In the genomic region with DNA sequence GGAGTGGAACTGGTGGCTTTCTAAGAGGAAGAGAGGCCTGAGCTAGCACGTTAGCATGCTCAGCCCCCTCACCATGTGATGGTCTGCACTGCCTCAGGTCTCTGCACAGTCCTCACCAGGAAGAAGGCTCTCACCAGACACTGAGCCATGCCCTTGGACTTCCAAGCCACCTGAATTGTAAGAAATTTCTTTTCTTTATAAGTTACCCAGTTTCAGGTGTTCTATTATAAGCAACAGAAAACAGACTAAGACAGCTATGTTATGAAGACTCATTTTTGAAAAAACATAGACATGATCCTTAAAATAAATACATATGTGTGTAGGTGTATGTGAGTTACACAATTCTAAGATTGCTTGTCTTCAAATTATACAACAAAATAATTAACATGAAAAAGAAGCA, we compare ENCODE assay signal across 12 cellular contexts.
DNase-seq lines count a peak whose midpoint lies in the region; ATAC-seq and TF ChIP-seq lines count a peak whose summit lies in the region.
"Had no signal": no experiment of that assay in that cellular context is flagged by ENCODE, and none has a peak within 500 bp of the region (broad histone marks: within the 10 kb centered on the region; RNA-seq: fewer than 3 reads in every experiment).

No MANE protein-coding gene starts in this region.

- H3K4me1 Mint-ChIP-seq in activated CD8-positive, alpha-beta T cell treated with anti-CD3 and anti-CD28 coated beads for 36 hours (ENCODE audit: low read depth), result peaks cover 10% of the 10 kb centered on the region
- H3K4me1 Mint-ChIP-seq: central memory CD8-positive, alpha-beta T cell had no signal

- peak; percentile 70 for ATAC-seq in GM18909 (IDR thresholded peaks at IDR 0.05; ENCODE audit: poor library complexity, unreplicated experiment)
- ATAC-seq in GM21423 (IDR thresholded peaks at IDR 0.05; ENCODE audit: unreplicated experiment), result peak; percentile 44
- peak; percentile 50 for ATAC-seq in HG03045 (IDR thresholded peaks at IDR 0.05; ENCODE audit: unreplicated experiment)
- peak; percentile 25 for ATAC-seq in activated CD8-positive, alpha-beta T cell treated with anti-CD3 and anti-CD28 coated beads for 36 hours
- no peak for ATAC-seq in left ventricle myocardium superior

- H3K9me3 ChIP-seq in ascending aorta, result no peaks in the 10 kb centered on the region

- no peak overlapping the region for H3K27ac ChIP-seq in ascending aorta

- CTCF ChIA-PET in activated CD8-positive, alpha-beta T cell treated with anti-CD3 and anti-CD28 coated beads for 36 hours (lab: Charles Lee), result interaction anchor here (1.2 to 1.7 kb wide), 2 partner anchors 8 to 13 kb away, joined by 4 read pairs; no protein-coding TSS in a partner anchor

- no peak for DNase-seq in activated CD8-positive, alpha-beta T cell treated with anti-CD3 and anti-CD28 coated beads for 36 hours
- DNase-seq in left ventricle myocardium superior (no peak), A172 (ENCODE audit: low spot score) (no peak), ascending aorta (ENCODE audit: low spot score in 2 of 2) (no peak), SKM-1 (lab: John Stamatoyannopoulos, UW; ENCODE audit: unreplicated experiment) (no peak)
- DNase-seq: activated CD8-positive, alpha-beta memory T cell treated with anti-CD3 and anti-CD28 coated beads, Interleukin-2, amount 50 U/mL, for 4 hours; foreskin melanocyte; NCI-H510A treated with DMSO at 0.1 percent for 48 hours had no signal

- TF ChIP-seq CTCF in activated CD8-positive, alpha-beta T cell treated with anti-CD3 and anti-CD28 coated beads for 36 hours (IDR thresholded peaks at IDR 0.05), result no peak
- no peak for TF ChIP-seq CTCF in ascending aorta (IDR thresholded peaks at IDR 0.05)

- H3K9me3 Mint-ChIP-seq in activated CD8-positive, alpha-beta T cell treated with anti-CD3 and anti-CD28 coated beads for 36 hours, result no peaks in the 10 kb centered on the region
- H3K9me3 Mint-ChIP-seq: central memory CD8-positive, alpha-beta T cell had no signal

- POLR2A ChIA-PET in activated CD8-positive, alpha-beta T cell treated with anti-CD3 and anti-CD28 coated beads for 36 hours (lab: Charles Lee), result no interaction called here

- intact Hi-C loops in activated CD8-positive, alpha-beta T cell treated with anti-CD3 and anti-CD28 coated beads for 36 hours (cut with micrococcal nuclease), result no loop called here
- intact Hi-C loops in left ventricle myocardium superior (cut with micrococcal nuclease) (no loop called here), ascending aorta (cut with DNase I) (no loop called here)

- no peaks in the 10 kb centered on the region for H3K36me3 Mint-ChIP-seq in activated CD8-positive, alpha-beta T cell treated with anti-CD3 and anti-CD28 coated beads for 36 hours (ENCODE audit: low read depth)

- H3K27me3 Mint-ChIP-seq in activated CD8-positive, alpha-beta T cell treated with anti-CD3 and anti-CD28 coated beads for 36 hours, result peaks cover 15% of the 10 kb centered on the region

- H3K27ac Mint-ChIP-seq in activated CD8-positive, alpha-beta T cell treated with anti-CD3 and anti-CD28 coated beads for 36 hours, result no peak overlapping the region

- no peaks in the 10 kb centered on the region for H3K4me1 ChIP-seq in ascending aorta

- no peak overlapping the region for H3K4me3 ChIP-seq in ascending aorta

- no peaks in the 10 kb centered on the region for H3K36me3 ChIP-seq in ascending aorta

- H3K4me3 Mint-ChIP-seq in activated CD8-positive, alpha-beta T cell treated with anti-CD3 and anti-CD28 coated beads for 36 hours, result no peak overlapping the region
- H3K4me3 Mint-ChIP-seq: central memory CD8-positive, alpha-beta T cell had no signal

- no peaks in the 10 kb centered on the region for H3K27me3 ChIP-seq in ascending aorta
